Comparison of ENCODE assay signal across 11 cellular contexts in the genomic region with DNA sequence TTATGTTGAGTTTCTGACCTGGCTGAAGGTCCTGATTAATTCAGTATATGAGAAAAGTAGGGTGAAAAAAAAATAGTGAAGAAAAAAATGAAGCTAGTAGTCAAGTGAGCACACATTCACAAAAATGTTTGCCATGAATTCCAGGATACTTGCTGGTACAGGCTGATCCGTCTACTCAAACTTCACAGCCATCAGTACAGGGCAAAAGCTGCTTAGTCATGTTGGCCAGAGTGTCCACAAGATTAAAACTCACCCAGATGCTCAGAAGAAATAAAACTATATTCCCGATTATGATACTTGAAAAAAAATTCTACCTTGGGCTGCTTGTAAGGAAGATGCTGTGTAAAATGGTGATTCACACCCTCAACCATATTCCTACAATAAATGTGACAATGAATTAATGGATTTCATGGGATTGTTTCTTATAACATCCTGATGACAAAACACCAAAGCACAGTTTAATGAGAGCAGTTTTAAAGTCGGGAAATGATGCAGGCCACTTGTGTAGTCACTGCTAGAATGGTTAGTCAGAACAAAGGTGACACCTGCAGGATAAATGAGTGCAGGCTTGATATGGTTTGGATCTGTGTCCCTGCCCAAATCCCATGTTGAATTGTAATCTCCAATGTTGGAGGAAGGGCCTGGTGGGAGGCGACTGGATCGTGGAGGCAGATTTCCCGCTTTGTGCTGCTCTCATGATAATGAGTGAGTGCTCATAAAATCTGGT. TPM values are rescaled to one million over a fixed set of nuclear protein-coding genes. Genes with fewer than 3 reads are reported as not detected.
DNase-seq lines count a peak whose midpoint lies in the region; ATAC-seq, FAIRE-seq and TF ChIP-seq lines count a peak whose summit lies in the region.
"Had no signal": no experiment of that assay in that cellular context is flagged by ENCODE, and none has a peak within 500 bp of the region (broad histone marks: within the 10 kb centered on the region; RNA-seq: fewer than 3 reads in every experiment).

No MANE protein-coding gene starts in this region.

- H3K4me1 ChIP-seq in keratinocyte (ENCODE audit: control insufficient read depth, extremely low read depth, insufficient read depth, low read length) (peaks cover 8% of the 10 kb centered on the region), HAP-1 (peaks cover 10% of the 10 kb centered on the region; the same call in 1 of the 2 replicates)

- peak; percentile 23 for FAIRE-seq in keratinocyte (lab: Jason Lieb, UNC)

- no peaks in the 10 kb centered on the region for H4K20me1 ChIP-seq in keratinocyte (ENCODE audit: control insufficient read depth, extremely low read depth, insufficient read depth, low read length)

- H3K27me3 ChIP-seq in keratinocyte (ENCODE audit: control insufficient read depth, extremely low read depth, insufficient read depth, low read length) (peaks cover 10% of the 10 kb centered on the region), HAP-1 (ENCODE audit: low read depth) (no peaks in the 10 kb centered on the region)

- no peak overlapping the region for H2AFZ ChIP-seq in keratinocyte (ENCODE audit: control insufficient read depth, low read length)

- no peaks in the 10 kb centered on the region for H3K79me2 ChIP-seq in keratinocyte (ENCODE audit: control insufficient read depth, insufficient read depth, low read length)

- H3K9me1 ChIP-seq in keratinocyte (ENCODE audit: control insufficient read depth, extremely low read depth, insufficient read depth, low read length): no peaks in the 10 kb centered on the region

- POLR2A ChIA-PET in AG04449 (lab: Yijun Ruan, JAX): interaction anchor here (1.0 to 1.6 kb wide), 4 partner anchors 10 to 49 kb away, joined by 3 to 9 read pairs (median 4); a partner anchor contains a TSS

- in situ Hi-C loops in HAP-1 (cut with MboI; ENCODE audit: low sequenced_read_pairs): no loop called here

- DNase-seq in AG04449 (ENCODE audit: low read depth, low spot score) (peak; percentile 59), choroid plexus epithelial cell (ENCODE audit: low read depth) (peak; percentile 78), keratinocyte (ENCODE audit: low read depth, low spot score) (no peak), HAP-1 (ENCODE audit: low spot score in 2 of 2) (no peak)

- H3K4me2 ChIP-seq in keratinocyte (ENCODE audit: control insufficient read depth, extremely low read depth, insufficient read depth, low read depth, low read length): no peak overlapping the region
- H3K4me2 ChIP-seq: smooth muscle cell had no signal

- ATAC-seq in HG02623 (IDR thresholded peaks at IDR 0.05; ENCODE audit: unreplicated experiment): no peak
- ATAC-seq in HG03342 (IDR thresholded peaks at IDR 0.05; ENCODE audit: unreplicated experiment): no peak
- no peak for ATAC-seq in HG02610 (IDR thresholded peaks at IDR 0.05; ENCODE audit: unreplicated experiment)

- peaks cover 7% of the 10 kb centered on the region for H3K9me3 ChIP-seq in KOPT-K1 (ENCODE audit: insufficient read depth, low read length, poor library complexity, severe bottlenecking)
- no peaks in the 10 kb centered on the region for H3K9me3 ChIP-seq in keratinocyte (ENCODE audit: control insufficient read depth, low read depth, low read length)
- H3K9me3 ChIP-seq in HAP-1: no peaks in the 10 kb centered on the region

- peaks cover 66% of the 10 kb centered on the region for H3K36me3 ChIP-seq in KOPT-K1 (ENCODE audit: insufficient read depth, low read length)
- H3K36me3 ChIP-seq in keratinocyte (ENCODE audit: control insufficient read depth in 2 of 2, extremely low read depth in 1 of 2, insufficient read depth in 2 of 2, low read length in 2 of 2): no peaks in the 10 kb centered on the region
- no peaks in the 10 kb centered on the region for H3K36me3 ChIP-seq in HAP-1 (replicated peaks)

- no peak overlapping the region for H3K4me3 ChIP-seq in AG04449 (ENCODE audit: low read depth, low read length)
- no peak overlapping the region for H3K4me3 ChIP-seq in choroid plexus epithelial cell (ENCODE audit: low read depth, low read length)
- H3K4me3 ChIP-seq in keratinocyte (ENCODE audit: control insufficient read depth in 2 of 3, extremely low read depth in 1 of 3, insufficient read depth in 2 of 3, low read depth in 1 of 3, low read length in 3 of 3): no peak overlapping the region
- no peak overlapping the region for H3K4me3 ChIP-seq in HAP-1
- H3K4me3 ChIP-seq: smooth muscle cell had no signal

- H3K27ac ChIP-seq in KOPT-K1 (ENCODE audit: low read depth, low read length, poor library complexity, severe bottlenecking): peak overlapping the region; percentile 59
- H3K27ac ChIP-seq in keratinocyte (ENCODE audit: control insufficient read depth, insufficient read depth, low read length): no peak overlapping the region

- CTCF ChIA-PET in AG04449 (lab: Yijun Ruan, JAX): interaction anchor here (1.0 to 4.3 kb wide), 9 partner anchors 9 to 279 kb away, joined by 3 to 35 read pairs (median 4); no protein-coding TSS in a partner anchor

- dilution Hi-C loops in keratinocyte (cut with MboI; ENCODE audit: extremely low pct_ligation_motif_present, low sequenced_read_pairs): no loop called here

- no peak overlapping the region for H3K9ac ChIP-seq in keratinocyte (ENCODE audit: control insufficient read depth, extremely low read depth, insufficient read depth, low read length)

- TF ChIP-seq CTCF in AG04449 (IDR thresholded peaks at IDR 0.05; ENCODE audit: insufficient read depth, low read length, missing control alignments) (no peak), choroid plexus epithelial cell (conservative IDR thresholded peaks at IDR 0.05; ENCODE audit: low read depth, low read length) (peak; percentile 34), keratinocyte (optimal IDR thresholded peaks at IDR 0.05 in 1 of 3, IDR thresholded peaks at IDR 0.05 in 1 of 3, conservative IDR thresholded peaks at IDR 0.05 in 1 of 3; ENCODE audit: extremely low read depth in 1 of 3, insufficient read depth in 2 of 3, low read length in 3 of 3) (peak in 1 of 3 experiments; percentile 36)

RNA-seq across cellular contexts. Expression of a gene that starts 49.2 kb away (rescaled TPM):
- 0.06 to 0.07 TPM (median 0.07 TPM) in 3 replicates for polyA plus RNA-seq in keratinocyte
- polyA plus RNA-seq in keratinocyte (2011; ENCODE audit: low read depth): 21.0 TPM
- polyA plus RNA-seq in keratinocyte (2011; cell fraction: cytosol; rRNA removed): 0.05 and 0.14 TPM in 2 replicates
- 0.20 and 0.33 TPM in 2 replicates for polyA plus RNA-seq in keratinocyte (2011; cell fraction: nucleus; rRNA removed)
- 0.19 and 5.9 TPM in 2 replicates for polyA plus RNA-seq in keratinocyte (2012; ENCODE audit: low replicate concordance)
- polyA minus RNA-seq in keratinocyte: not detected in 3 replicates
- not detected for polyA minus RNA-seq in keratinocyte (2011; cell fraction: cytosol; rRNA and poly(A)+ RNA removed)
- not detected in 2 replicates for polyA minus RNA-seq in keratinocyte (2011; cell fraction: nucleus; rRNA and poly(A)+ RNA removed)
- polyA plus RNA-seq: CD4-positive, CD25-positive, alpha-beta regulatory T cell; IgD-negative memory B cell had no signal

Comparison
In these comparisons a context has a peak if more than half of its experiments do, and no peak if none do; other contexts are left out.
1. DNase-seq: peak in AG04449 (single experiment) and choroid plexus epithelial cell (single experiment); none in keratinocyte (single experiment) and HAP-1 (0 of 2).